Comparison of ENCODE assay signal across 14 cellular contexts in genomic region chr10:43299579-43299978, GRCh38. TPM values are rescaled to one million over a fixed set of nuclear protein-coding genes. Genes with fewer than 3 reads are reported as not detected.
DNase-seq lines count a peak whose midpoint lies in the region; ATAC-seq and TF ChIP-seq lines count a peak whose summit lies in the region.
"Had no signal": no experiment of that assay in that cellular context is flagged by ENCODE, and none has a peak within 500 bp of the region (broad histone marks: within the 10 kb centered on the region; RNA-seq: fewer than 3 reads in every experiment).

No MANE protein-coding gene starts in this region.

- CTCF ChIA-PET in CD4-positive, alpha-beta T cell (lab: Charles Lee) = interaction anchor here (1.2 kb wide), 1 partner anchor 34 kb away, joined by 3 read pairs; no protein-coding TSS in a partner anchor
- CTCF ChIA-PET in activated naive CD4-positive, alpha-beta T cell treated with anti-CD3 and anti-CD28 coated beads for 36 hours (lab: Charles Lee) = interaction anchor here (1.2 to 1.9 kb wide), 3 partner anchors 9 to 51 kb away, joined by 3 to 8 read pairs (median 3); no protein-coding TSS in a partner anchor
- CTCF ChIA-PET in MCF 10A (lab: Yijun Ruan, JAX) = interaction anchor here (0.6 kb wide), 1 partner anchor 163 kb away, joined by 3 read pairs; no protein-coding TSS in a partner anchor

- intact Hi-C loops in CD4-positive, alpha-beta T cell (cut with DNase I, micrococcal nuclease) = no loop called here
- intact Hi-C loops in activated CD4-positive, alpha-beta T cell treated with anti-CD3 and anti-CD28 coated beads, Interleukin-2, amount 10 ng/mL, durations not matched to agents 24 days and 14 days (cut with micrococcal nuclease) = no loop called here
- intact Hi-C loops in activated naive CD4-positive, alpha-beta T cell treated with anti-CD3 and anti-CD28 coated beads for 36 hours (cut with micrococcal nuclease) = loop anchor here (10.0 kb wide), 1 partner anchor 345 kb away; the partner anchor contains the start of gene ZNF32
- intact Hi-C loops in posterior vena cava (cut with DNase I) (loop anchor here in 1 of 2 donors (10.0 kb wide), 1 partner anchor 45 kb away; no protein-coding TSS in a partner anchor), MCF 10A (cut with micrococcal nuclease) (no loop called here)

- BruUV-seq in MCF 10A (replicated peaks; lab: Mats Ljungman, UMichigan) = no TSS peak

- peaks cover 72% of the 10 kb centered on the region for H3K4me1 Mint-ChIP-seq in CD4-positive, alpha-beta T cell (ENCODE audit: low read depth)
- peaks cover 56% of the 10 kb centered on the region for H3K4me1 Mint-ChIP-seq in activated CD4-positive, alpha-beta T cell treated with anti-CD3 and anti-CD28 coated beads, Interleukin-2, amount 10 ng/mL, durations not matched to agents 24 days and 14 days
- peaks cover 30% of the 10 kb centered on the region for H3K4me1 Mint-ChIP-seq in activated naive CD4-positive, alpha-beta T cell treated with anti-CD3 and anti-CD28 coated beads for 36 hours (ENCODE audit: low read depth)
- peaks cover 5% of the 10 kb centered on the region for H3K4me1 Mint-ChIP-seq in MCF 10A (ENCODE audit: insufficient read depth, unreplicated experiment)

- H3K9me3 Mint-ChIP-seq in CD4-positive, alpha-beta T cell = peaks cover 3% of the 10 kb centered on the region
- peaks cover 3% of the 10 kb centered on the region for H3K9me3 Mint-ChIP-seq in activated CD4-positive, alpha-beta T cell treated with anti-CD3 and anti-CD28 coated beads, Interleukin-2, amount 10 ng/mL, durations not matched to agents 24 days and 14 days
- peaks cover 3% of the 10 kb centered on the region for H3K9me3 Mint-ChIP-seq in activated naive CD4-positive, alpha-beta T cell treated with anti-CD3 and anti-CD28 coated beads for 36 hours
- H3K9me3 Mint-ChIP-seq in MCF 10A (ENCODE audit: unreplicated experiment) = peaks cover 8% of the 10 kb centered on the region

- H3K9me3 ChIP-seq in CD4-positive, alpha-beta T cell (ENCODE audit: control insufficient read depth, low read length) = no peaks in the 10 kb centered on the region

- H3K27ac Mint-ChIP-seq in CD4-positive, alpha-beta T cell = peak overlapping the region; percentile 78
- H3K27ac Mint-ChIP-seq in activated CD4-positive, alpha-beta T cell treated with anti-CD3 and anti-CD28 coated beads, Interleukin-2, amount 10 ng/mL, durations not matched to agents 24 days and 14 days = peak overlapping the region; percentile 82
- H3K27ac Mint-ChIP-seq in activated naive CD4-positive, alpha-beta T cell treated with anti-CD3 and anti-CD28 coated beads for 36 hours = peak overlapping the region; percentile 46
- H3K27ac Mint-ChIP-seq in MCF 10A (ENCODE audit: low read depth, unreplicated experiment) = no peak overlapping the region
- H3K27ac Mint-ChIP-seq: neural progenitor cell had no signal

- peak overlapping the region; percentile 9 for H3K4me3 Mint-ChIP-seq in CD4-positive, alpha-beta T cell
- H3K4me3 Mint-ChIP-seq in activated CD4-positive, alpha-beta T cell treated with anti-CD3 and anti-CD28 coated beads, Interleukin-2, amount 10 ng/mL, durations not matched to agents 24 days and 14 days = peak overlapping the region; percentile 43
- no peak overlapping the region for H3K4me3 Mint-ChIP-seq in activated naive CD4-positive, alpha-beta T cell treated with anti-CD3 and anti-CD28 coated beads for 36 hours
- H3K4me3 Mint-ChIP-seq in MCF 10A (ENCODE audit: unreplicated experiment) = no peak overlapping the region
- H3K4me3 Mint-ChIP-seq: neural progenitor cell had no signal

- no peak for TF ChIP-seq CTCF in CD4-positive, alpha-beta T cell (IDR thresholded peaks at IDR 0.05)
- no peak for TF ChIP-seq CTCF in MCF 10A (IDR thresholded peaks at IDR 0.05; ENCODE audit: unreplicated experiment)

- ATAC-seq in CD4-positive, alpha-beta T cell (ENCODE audit: poor library complexity) = peak; percentile 88
- ATAC-seq in GM19395 (IDR thresholded peaks at IDR 0.05; ENCODE audit: unreplicated experiment) = no peak
- ATAC-seq: SK-N-SH treated with all-trans-retinoic acid at 6 μM for 48 hours had no signal

- H3K27me3 ChIP-seq in CD4-positive, alpha-beta T cell (ENCODE audit: control insufficient read depth, insufficient read depth, low read length) = no peaks in the 10 kb centered on the region

- H3K27me3 Mint-ChIP-seq in CD4-positive, alpha-beta T cell = peaks cover 8% of the 10 kb centered on the region
- H3K27me3 Mint-ChIP-seq in activated CD4-positive, alpha-beta T cell treated with anti-CD3 and anti-CD28 coated beads, Interleukin-2, amount 10 ng/mL, durations not matched to agents 24 days and 14 days = peaks cover 15% of the 10 kb centered on the region
- peaks cover 4% of the 10 kb centered on the region for H3K27me3 Mint-ChIP-seq in activated naive CD4-positive, alpha-beta T cell treated with anti-CD3 and anti-CD28 coated beads for 36 hours (ENCODE audit: low read depth)
- peaks cover 32% of the 10 kb centered on the region for H3K27me3 Mint-ChIP-seq in MCF 10A (ENCODE audit: insufficient read depth, unreplicated experiment)

- H3K36me3 Mint-ChIP-seq in CD4-positive, alpha-beta T cell (ENCODE audit: low read depth) = no peaks in the 10 kb centered on the region
- peaks cover 12% of the 10 kb centered on the region for H3K36me3 Mint-ChIP-seq in activated CD4-positive, alpha-beta T cell treated with anti-CD3 and anti-CD28 coated beads, Interleukin-2, amount 10 ng/mL, durations not matched to agents 24 days and 14 days (ENCODE audit: low read depth)
- H3K36me3 Mint-ChIP-seq in activated naive CD4-positive, alpha-beta T cell treated with anti-CD3 and anti-CD28 coated beads for 36 hours (ENCODE audit: low read depth) = peaks cover 1% of the 10 kb centered on the region
- no peaks in the 10 kb centered on the region for H3K36me3 Mint-ChIP-seq in MCF 10A (ENCODE audit: insufficient read depth, unreplicated experiment)
- H3K36me3 Mint-ChIP-seq: neural progenitor cell had no signal

- peak in 8 of 10 experiments; percentile 23 to 48 (median 40) for DNase-seq in CD4-positive, alpha-beta T cell
- peak; percentile 87 for DNase-seq in activated CD4-positive, alpha-beta T cell treated with anti-CD3 and anti-CD28 coated beads, Interleukin-2, amount 10 ng/mL, durations not matched to agents 24 days and 14 days
- DNase-seq in activated naive CD4-positive, alpha-beta T cell treated with anti-CD3 and anti-CD28 coated beads for 36 hours = peak; percentile 78
- peak; percentile 25 for DNase-seq in posterior vena cava (ENCODE audit: low spot score)
- DNase-seq in dermis blood vessel endothelial cell = no peak
- DNase-seq in MCF 10A (ENCODE audit: unreplicated experiment) = no peak
- DNase-seq in midbrain (lab: John Stamatoyannopoulos, UW) = no peak
- DNase-seq: DMS153, head of caudate nucleus had no signal

- no peak overlapping the region for H3K27ac ChIP-seq in CD4-positive, alpha-beta T cell (ENCODE audit: low read depth, low read length)
- H3K27ac ChIP-seq: cardiac muscle cell, neural progenitor cell had no signal

- POLR2A ChIA-PET in CD4-positive, alpha-beta T cell (lab: Charles Lee) = interaction anchor here (1.0 to 1.2 kb wide), 3 partner anchors 10 to 32 kb away, joined by 3 to 10 read pairs (median 5); no protein-coding TSS in a partner anchor
- POLR2A ChIA-PET in MCF 10A (lab: Yijun Ruan, JAX) = no interaction called here

RNA-seq across cellular contexts. Expression of gene RASGEF1A, which starts 32.7 kb away (rescaled TPM):
- total RNA-seq in CD4-positive, alpha-beta T cell = 1 to 10 TPM; 1.2 to 1.4 TPM
- total RNA-seq in activated CD4-positive, alpha-beta T cell treated with anti-CD3 and anti-CD28 coated beads, Interleukin-2, amount 10 ng/mL, durations not matched to agents 24 days and 14 days = 0.63 and 0.66 TPM in 2 replicates
- total RNA-seq in activated naive CD4-positive, alpha-beta T cell treated with anti-CD3 and anti-CD28 coated beads for 36 hours = not detected
- total RNA-seq in posterior vena cava = 1 to 10 TPM in 1 of 2 donors, under 1 TPM in 1; 0.81 to 1.1 TPM
- total RNA-seq in dermis blood vessel endothelial cell = 0.17 and 0.51 TPM in 2 replicates
- total RNA-seq in MCF 10A (2022) = not detected in 2 replicates
- total RNA-seq: LHCN-M2 had no signal

Comparison
In these comparisons a context has a peak if more than half of its experiments do, and no peak if none do; other contexts are left out.
1. DNase-seq: peak in CD4-positive, alpha-beta T cell (8 of 10), activated CD4-positive, alpha-beta T cell treated with anti-CD3 and anti-CD28 coated beads, Interleukin-2, amount 10 ng/mL, durations not matched to agents 24 days and 14 days (single experiment), activated naive CD4-positive, alpha-beta T cell treated with anti-CD3 and anti-CD28 coated beads for 36 hours (single experiment) and posterior vena cava (single experiment); none in dermis blood vessel endothelial cell (single experiment), MCF 10A (single experiment) and midbrain (single experiment).
2. H3K4me3 Mint-ChIP-seq: peak in CD4-positive, alpha-beta T cell (single experiment) and activated CD4-positive, alpha-beta T cell treated with anti-CD3 and anti-CD28 coated beads, Interleukin-2, amount 10 ng/mL, durations not matched to agents 24 days and 14 days (single experiment); none in activated naive CD4-positive, alpha-beta T cell treated with anti-CD3 and anti-CD28 coated beads for 36 hours (single experiment) and MCF 10A (single experiment).